In genomic region chr14:75522224-75522764, GRCh38 we compare ENCODE assay signal across 7 cellular contexts. TPM values are rescaled to one million over a fixed set of nuclear protein-coding genes. Genes with fewer than 3 reads are reported as not detected.
DNase-seq lines count a peak whose midpoint lies in the region; ATAC-seq and TF ChIP-seq lines count a peak whose summit lies in the region.

Gene BATF (plus strand): TSS chr14:75522469. CDS start chr14:75522683, 214 bp downstream.

- H3K27me3 Mint-ChIP-seq in activated CD4-positive, alpha-beta memory T cell treated with anti-CD3 and anti-CD28 coated beads for 36 hours: no peaks in the 10 kb centered on the region
- peaks cover 3% of the 10 kb centered on the region for H3K27me3 Mint-ChIP-seq in endothelial cell (ENCODE audit: unreplicated experiment)

- H3K27ac Mint-ChIP-seq in activated CD4-positive, alpha-beta memory T cell treated with anti-CD3 and anti-CD28 coated beads for 36 hours: peak within 1 kb of the TSS; percentile 100
- H3K27ac Mint-ChIP-seq in endothelial cell (ENCODE audit: unreplicated experiment): no peak within 1 kb of the TSS

- CTCF ChIA-PET in activated CD4-positive, alpha-beta memory T cell treated with anti-CD3 and anti-CD28 coated beads for 36 hours (lab: Charles Lee): interaction anchor here (0.6 to 11.1 kb wide), 12 partner anchors 9 to 132 kb away, joined by 3 to 88 read pairs (median 9); partner anchors contain the start of gene FLVCR2

- peaks cover 64% of the 10 kb centered on the region for H3K4me1 Mint-ChIP-seq in activated CD4-positive, alpha-beta memory T cell treated with anti-CD3 and anti-CD28 coated beads for 36 hours (ENCODE audit: low read depth)
- H3K4me1 Mint-ChIP-seq in endothelial cell (ENCODE audit: unreplicated experiment): peaks cover 28% of the 10 kb centered on the region

- peaks cover 52% of the 10 kb centered on the region for H3K36me3 Mint-ChIP-seq in activated CD4-positive, alpha-beta memory T cell treated with anti-CD3 and anti-CD28 coated beads for 36 hours
- H3K36me3 Mint-ChIP-seq in endothelial cell (ENCODE audit: low read depth, unreplicated experiment): no peaks in the 10 kb centered on the region

- H3K9me3 Mint-ChIP-seq in activated CD4-positive, alpha-beta memory T cell treated with anti-CD3 and anti-CD28 coated beads for 36 hours: no peaks in the 10 kb centered on the region
- no peaks in the 10 kb centered on the region for H3K9me3 Mint-ChIP-seq in endothelial cell (ENCODE audit: unreplicated experiment)

- POLR2A ChIA-PET in activated CD4-positive, alpha-beta memory T cell treated with anti-CD3 and anti-CD28 coated beads for 36 hours (lab: Charles Lee): interaction anchor here (0.9 to 8.6 kb wide), 18 partner anchors 9 to 398 kb away, joined by 3 to 172 read pairs (median 8); partner anchors contain the start of genes ERG28 and FLVCR2

- TF ChIP-seq CTCF in endothelial cell (IDR thresholded peaks at IDR 0.05; ENCODE audit: unreplicated experiment): no peak

- DNase-seq in activated CD4-positive, alpha-beta memory T cell treated with anti-CD3 and anti-CD28 coated beads for 36 hours: peak; percentile 89
- DNase-seq in cardiac septum (ENCODE audit: low spot score): peak; percentile 79
- peak; percentile 58 to 65 for DNase-seq in stimulated activated CD4-positive, alpha-beta T cell treated with anti-CD3 and anti-CD28 coated beads, Interleukin-4, amount 100 ng/mL, for 48 hours (ENCODE audit: low read depth in 2 of 2)
- DNase-seq in endothelial cell (ENCODE audit: low spot score): no peak
- no peak for DNase-seq in kidney tubule cell (ENCODE audit: low spot score)

- peak; percentile 69 for ATAC-seq in GM19397 (IDR thresholded peaks at IDR 0.05; ENCODE audit: unreplicated experiment)
- peak; percentile 58 for ATAC-seq in HG03571 (IDR thresholded peaks at IDR 0.05; ENCODE audit: unreplicated experiment)

- intact Hi-C loops in activated CD4-positive, alpha-beta memory T cell treated with anti-CD3 and anti-CD28 coated beads for 36 hours (cut with micrococcal nuclease): loop anchor here (1.0 to 10.0 kb wide), 5 partner anchors 20 to 397 kb away; partner anchors contain the start of genes ERG28, NEK9 and TTLL5
- intact Hi-C loops in cardiac septum (cut with DNase I): no loop called here

- peak within 1 kb of the TSS; percentile 99 for H3K4me3 Mint-ChIP-seq in activated CD4-positive, alpha-beta memory T cell treated with anti-CD3 and anti-CD28 coated beads for 36 hours
- H3K4me3 Mint-ChIP-seq in endothelial cell (ENCODE audit: unreplicated experiment): no peak within 1 kb of the TSS

RNA-seq across cellular contexts. Expression of gene BATF, which starts in this region (rescaled TPM):
- total RNA-seq in activated CD4-positive, alpha-beta memory T cell treated with anti-CD3 and anti-CD28 coated beads for 36 hours: 100 to 1,000 TPM; 171 to 182 TPM
- total RNA-seq in cardiac septum (0.65 TPM), endothelial cell (ENCODE audit: unreplicated experiment) (not detected)

Comparison
In these comparisons a context has a peak if more than half of its experiments do, and no peak if none do; other contexts are left out.
1. RNA of gene BATF (total RNA-seq): 171 to 182 TPM in activated CD4-positive, alpha-beta memory T cell treated with anti-CD3 and anti-CD28 coated beads for 36 hours; 0.65 TPM in cardiac septum (single experiment) and not detected in endothelial cell (single experiment); every median in the first group is over 100 times any median in the second.
2. Peak in DNase-seq in cardiac septum; RNA of the gene not detected or under 1 TPM.
3. DNase-seq: peak in activated CD4-positive, alpha-beta memory T cell treated with anti-CD3 and anti-CD28 coated beads for 36 hours (single experiment) and stimulated activated CD4-positive, alpha-beta T cell treated with anti-CD3 and anti-CD28 coated beads, Interleukin-4, amount 100 ng/mL, for 48 hours (2 of 2); none in endothelial cell (single experiment) and kidney tubule cell (single experiment).